ENCODE assay signal across 9 cellular contexts in genomic region chr3:106208979-106209378, GRCh38.
DNase-seq lines count a peak whose midpoint lies in the region; ATAC-seq and TF ChIP-seq lines count a peak whose summit lies in the region.
"Had no signal": no experiment of that assay in that cellular context is flagged by ENCODE, and none has a peak within 500 bp of the region (broad histone marks: within the 10 kb centered on the region; RNA-seq: fewer than 3 reads in every experiment).

No MANE protein-coding gene starts in this region.

- H3K27ac Mint-ChIP-seq in activated naive CD8-positive, alpha-beta T cell treated with anti-CD3 and anti-CD28 coated beads, Interleukin-2, amount 50 U/mL, for 24 hours = peak overlapping the region; percentile 59

- peaks cover 83% of the 10 kb centered on the region for H3K4me1 Mint-ChIP-seq in activated naive CD8-positive, alpha-beta T cell treated with anti-CD3 and anti-CD28 coated beads, Interleukin-2, amount 50 U/mL, for 24 hours

- 35 to 39% methylated on average over 2 of the region's 2 CpGs for WGBS in GM23248 (ENCODE audit: low coverage in 1 of 2, low lambda C conversion rate in 2 of 2, missing lambda C conversion rate in 2 of 2), 2 experiments

- in situ Hi-C loops in GM23248 (cut with MboI) = no loop called here

- DNase-seq in AG09319 (ENCODE audit: extremely low read depth, low read depth) = no peak
- peak; percentile 39 for DNase-seq in GM23248
- no peak for DNase-seq in activated naive CD8-positive, alpha-beta T cell treated with anti-CD3 and anti-CD28 coated beads, Interleukin-2, amount 50 U/mL, for 24 hours
- DNase-seq in left ventricle myocardium inferior = no peak
- DNase-seq in NCI-H2081 (lab: John Stamatoyannopoulos, UW) = no peak
- no peak for DNase-seq in substantia nigra (lab: John Stamatoyannopoulos, UW)
- DNase-seq in vagina (ENCODE audit: extremely low spot score in 2 of 2) = no peak
- DNase-seq: occipital lobe had no signal

- no peaks in the 10 kb centered on the region for H3K9me2 ChIP-seq in GM23248 (ENCODE audit: insufficient read depth)

- no peaks in the 10 kb centered on the region for H3K79me2 ChIP-seq in GM23248 (ENCODE audit: insufficient read depth)

- no peak overlapping the region for H3K9ac ChIP-seq in GM23248

- no peak overlapping the region for H3K27ac ChIP-seq in GM23248
- H3K27ac ChIP-seq in left ventricle myocardium inferior (replicated peaks) = no peak overlapping the region
- no peak overlapping the region for H3K27ac ChIP-seq in substantia nigra (ENCODE audit: low read depth, low read length, poor library complexity, severe bottlenecking)
- H3K27ac ChIP-seq in vagina = no peak overlapping the region

- peaks cover 11% of the 10 kb centered on the region for H3K36me3 Mint-ChIP-seq in activated naive CD8-positive, alpha-beta T cell treated with anti-CD3 and anti-CD28 coated beads, Interleukin-2, amount 50 U/mL, for 24 hours (ENCODE audit: low read depth)

- no peaks in the 10 kb centered on the region for H3K27me3 ChIP-seq in GM23248 (replicated peaks; ENCODE audit: insufficient read depth)
- no peaks in the 10 kb centered on the region for H3K27me3 ChIP-seq in left ventricle myocardium inferior (ENCODE audit: low read depth)
- no peaks in the 10 kb centered on the region for H3K27me3 ChIP-seq in vagina

- H3K4me3 Mint-ChIP-seq in activated naive CD8-positive, alpha-beta T cell treated with anti-CD3 and anti-CD28 coated beads, Interleukin-2, amount 50 U/mL, for 24 hours = no peak overlapping the region

- intact Hi-C loops in left ventricle myocardium inferior (cut with micrococcal nuclease) (no loop called here), vagina (cut with DNase I) (no loop called here)

- H3K4me1 ChIP-seq in GM23248 (ENCODE audit: insufficient read depth) (peaks cover 34% of the 10 kb centered on the region), left ventricle myocardium inferior (peaks cover 25% of the 10 kb centered on the region), vagina (peaks cover 5% of the 10 kb centered on the region)

- H3K9me3 ChIP-seq in GM23248 (ENCODE audit: low read depth) = no peaks in the 10 kb centered on the region
- H3K9me3 ChIP-seq in left ventricle myocardium inferior (replicated peaks) = peaks cover 8% of the 10 kb centered on the region
- no peaks in the 10 kb centered on the region for H3K9me3 ChIP-seq in vagina

- TF ChIP-seq CTCF in AG09319 (IDR thresholded peaks at IDR 0.05; ENCODE audit: low read depth, low read length) (peak; percentile 25), left ventricle myocardium inferior (IDR thresholded peaks at IDR 0.05; ENCODE audit: borderline replicate concordance) (peak; percentile 57), vagina (IDR thresholded peaks at IDR 0.05) (no peak)

- no peaks in the 10 kb centered on the region for H3K27me3 Mint-ChIP-seq in activated naive CD8-positive, alpha-beta T cell treated with anti-CD3 and anti-CD28 coated beads, Interleukin-2, amount 50 U/mL, for 24 hours

- H3K9me3 Mint-ChIP-seq in activated naive CD8-positive, alpha-beta T cell treated with anti-CD3 and anti-CD28 coated beads, Interleukin-2, amount 50 U/mL, for 24 hours = peaks cover 10% of the 10 kb centered on the region

- H3F3A ChIP-seq in GM23248 (ENCODE audit: insufficient read depth) = no peaks in the 10 kb centered on the region

- no peak for TF ChIP-seq POLR2A in vagina (IDR thresholded peaks at IDR 0.05)

- ATAC-seq in activated naive CD8-positive, alpha-beta T cell treated with anti-CD3 and anti-CD28 coated beads, Interleukin-2, amount 50 U/mL, for 24 hours = no peak
- no peak for ATAC-seq in GM21381 (IDR thresholded peaks at IDR 0.05; ENCODE audit: unreplicated experiment)

- H3K36me3 ChIP-seq in GM23248 (ENCODE audit: low read depth) = no peaks in the 10 kb centered on the region
- H3K36me3 ChIP-seq in left ventricle myocardium inferior = no peaks in the 10 kb centered on the region
- H3K36me3 ChIP-seq in vagina = no peaks in the 10 kb centered on the region

- no peaks in the 10 kb centered on the region for H4K20me1 ChIP-seq in GM23248 (ENCODE audit: insufficient read depth)

- H3K4me3 ChIP-seq in GM23248 = no peak overlapping the region
- no peak overlapping the region for H3K4me3 ChIP-seq in left ventricle myocardium inferior
- no peak overlapping the region for H3K4me3 ChIP-seq in vagina

- H3K4me2 ChIP-seq in GM23248 (ENCODE audit: unreplicated experiment) = no peak overlapping the region

- H2AFZ ChIP-seq in GM23248 = peak overlapping the region; percentile 52

Comparison
In these comparisons a context has a peak if more than half of its experiments do, and no peak if none do; other contexts are left out.
1. CTCF ChIP-seq: peak in AG09319 (single experiment) and left ventricle myocardium inferior (single experiment); none in vagina (0 of 3).